Comparison of ENCODE assay signal across 8 cellular contexts in the genomic region with DNA sequence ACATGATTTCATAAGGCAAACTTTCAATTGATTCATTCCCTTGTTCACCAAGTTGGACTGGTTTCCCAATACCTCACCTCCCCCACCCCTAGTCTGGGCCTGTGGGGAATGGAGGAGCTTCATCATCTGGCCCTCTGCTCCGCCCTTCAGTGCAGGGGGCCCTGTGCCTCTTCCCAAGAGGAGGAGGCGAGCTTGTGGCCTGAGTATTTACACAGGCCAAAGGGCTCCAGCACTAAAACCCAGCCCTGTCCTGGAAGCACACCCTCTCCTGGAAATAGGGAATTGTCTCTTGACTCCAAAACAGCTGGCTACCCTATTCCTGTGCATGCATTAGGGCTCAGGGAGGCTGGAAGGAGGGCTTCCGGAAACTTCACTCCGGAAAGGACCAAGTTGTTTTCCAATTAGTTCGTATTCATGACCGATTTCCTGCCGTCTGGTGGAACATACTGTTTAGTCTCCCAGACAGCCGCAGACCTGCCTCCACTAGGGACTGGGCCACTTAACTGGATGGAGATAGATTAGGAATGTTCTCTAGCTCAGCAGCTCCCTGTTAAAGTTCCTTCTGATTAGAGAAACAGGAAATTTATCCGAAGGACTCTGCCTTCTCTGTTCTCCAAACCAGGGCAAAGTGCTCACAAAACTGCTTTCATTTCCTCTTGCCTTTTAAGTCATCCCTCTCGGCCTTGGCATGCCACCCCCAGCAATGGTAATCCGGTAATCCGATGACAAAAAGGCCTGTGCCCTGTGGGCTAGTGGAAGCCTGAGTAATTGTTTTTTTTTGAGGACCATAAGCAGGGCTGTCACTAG. TPM values are rescaled to one million over a fixed set of nuclear protein-coding genes. Genes with fewer than 3 reads are reported as not detected.
DNase-seq lines count a peak whose midpoint lies in the region; ATAC-seq and TF ChIP-seq lines count a peak whose summit lies in the region.

No MANE protein-coding gene starts in this region.

- peak overlapping the region; percentile 18 for H3K4me3 ChIP-seq in WI38 (ENCODE audit: low read depth, low read length)
- H3K4me3 ChIP-seq in heart left ventricle = peak overlapping the region in 1 of 12 donors; percentile 19

- WGBS in heart left ventricle, 4 donors = 28 to 52% (median 41%) methylated on average over 12 of the region's 12 CpGs

- TF ChIP-seq CTCF in WI38 (IDR thresholded peaks at IDR 0.05; ENCODE audit: low read depth, low read length) (no peak), heart left ventricle (IDR thresholded peaks at IDR 0.05) (no peak)

- peaks cover 0 to 24% (median 0%) of the 10 kb centered on the region in 12 donors for H3K4me1 ChIP-seq in heart left ventricle

- ATAC-seq in heart left ventricle = peak; percentile 81 to 92 (median 86)
- ATAC-seq in sciatic nerve = peak; percentile 92
- ATAC-seq in GM21619 (IDR thresholded peaks at IDR 0.05; ENCODE audit: unreplicated experiment) = no peak

- H3K27ac ChIP-seq in heart left ventricle = peak overlapping the region; percentile 47 to 91 (median 78)

- peaks cover 0 to 14% (median 0%) of the 10 kb centered on the region in 9 donors for H3K27me3 ChIP-seq in heart left ventricle

- no peaks in the 10 kb centered on the region for H3K9me3 ChIP-seq in heart left ventricle

- intact Hi-C loops in heart left ventricle (cut with DNase I) = no loop called here
- intact Hi-C loops in sciatic nerve (cut with DNase I) = no loop called here

- TF ChIP-seq POLR2A in heart left ventricle (IDR thresholded peaks at IDR 0.05) = no peak

- DNase-seq in GM03348 (ENCODE audit: low spot score) = peak; percentile 78
- DNase-seq in heart left ventricle = peak; percentile 47 to 82 (median 62)
- DNase-seq in sciatic nerve (ENCODE audit: low spot score) = peak; percentile 84
- DNase-seq in NK-92 treated with Interleukin-12 subunit alpha and Interleukin-12 subunit beta, amount 100 ng/mL, for 24 hours (lab: John Stamatoyannopoulos, UW) = no peak
- DNase-seq in NCI-H345 treated with DMSO at 0.1 percent for 48 hours (lab: John Stamatoyannopoulos, UW; ENCODE audit: unreplicated experiment) = no peak
- DNase-seq in stimulated activated CD4-positive, alpha-beta T cell treated with anti-CD3 and anti-CD28 coated beads, Interleukin-1b, Interleukin-23, amount 100 ng/mL, for 48 hours = no peak

- no peaks in the 10 kb centered on the region for H3K36me3 ChIP-seq in heart left ventricle

RNA-seq across cellular contexts. Expression of a gene that starts 5.8 kb away (rescaled TPM):
- 10 to 100 TPM in 5 of 9 donors, 1 to 10 TPM in 4; 5.9 to 39.1 (median 16.4) TPM for total RNA-seq in heart left ventricle
- 10 to 100 TPM in 1 of 2 donors, 1 to 10 TPM in 1; 3.4 to 10.5 TPM for polyA plus RNA-seq in heart left ventricle
- total RNA-seq in sciatic nerve = 36.7 TPM

RNA-seq across cellular contexts. Expression of a gene that starts 13.1 kb away (rescaled TPM):
- total RNA-seq in heart left ventricle (1 to 10 TPM; 3.2 to 9.0 (median 6.0) TPM), sciatic nerve (33.3 TPM)
- polyA plus RNA-seq in heart left ventricle = 1 to 10 TPM; 5.1 to 5.3 TPM

Comparison
In these comparisons a context has a peak if more than half of its experiments do, and no peak if none do; other contexts are left out.
1. DNase-seq: peak in GM03348 (single experiment), heart left ventricle (5 of 5) and sciatic nerve (single experiment); none in NK-92 treated with Interleukin-12 subunit alpha and Interleukin-12 subunit beta, amount 100 ng/mL, for 24 hours (single experiment), NCI-H345 treated with DMSO at 0.1 percent for 48 hours (single experiment) and stimulated activated CD4-positive, alpha-beta T cell treated with anti-CD3 and anti-CD28 coated beads, Interleukin-1b, Interleukin-23, amount 100 ng/mL, for 48 hours (single experiment).